1 cellular context compared by ENCODE assay signal in genomic region chr16:30894540-30895368, GRCh38.
TF ChIP-seq lines count a peak whose summit lies in the region.

No MANE protein-coding gene starts in this region.

TF ChIP-seq in HCT116, 20 proteins besides CTCF, POLR2A, EP300 and RAD21 (continued from another document):
- TF ChIP-seq EZH2phosphoT487 (IDR thresholded peaks at IDR 0.05; ENCODE audit: borderline replicate concordance) (no peak), CEBPB (IDR thresholded peaks at IDR 0.05; ENCODE audit: low read depth) (no peak), REST (IDR thresholded peaks at IDR 0.05; ENCODE audit: low read depth) (no peak), TCF7L2 (IDR thresholded peaks at IDR 0.05; ENCODE audit: borderline replicate concordance, extremely low read depth, insufficient read depth, insufficient read length) (no peak), ATF3 (IDR thresholded peaks at IDR 0.05) (no peak)
